9 cellular contexts compared by ENCODE assay signal in the genomic region with DNA sequence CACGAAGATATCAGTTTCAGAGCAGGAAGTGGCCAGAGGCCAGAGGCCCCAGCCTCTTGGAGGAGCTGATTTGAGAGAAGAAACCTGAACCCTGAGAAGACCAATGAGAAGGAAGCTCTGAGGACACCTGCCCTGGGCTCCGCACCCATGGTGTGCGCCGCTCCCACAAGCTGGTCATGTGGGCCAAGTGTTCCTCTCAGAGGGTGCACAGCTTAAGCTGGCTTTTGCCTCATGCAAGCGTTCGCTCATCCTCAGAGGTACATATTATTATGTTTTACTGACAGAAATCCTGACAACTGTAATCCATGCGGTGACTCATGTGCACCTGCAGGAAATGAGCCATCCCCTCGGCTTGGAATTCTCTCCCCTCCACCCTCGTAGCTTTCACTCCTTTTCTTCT.
A peak's percentile ranks its signal among the peaks of the same experiment; 100 is the strongest.
DNase-seq lines count a peak whose midpoint lies in the region; ATAC-seq lines count a peak whose summit lies in the region.
"Had no signal": no experiment of that assay in that cellular context is flagged by ENCODE, and none has a peak within 500 bp of the region (broad histone marks: within the 10 kb centered on the region; RNA-seq: fewer than 3 reads in every experiment).

No MANE protein-coding gene starts in this region.

- CTCF ChIA-PET in activated CD4-positive, alpha-beta T cell treated with anti-CD3 and anti-CD28 coated beads, Interleukin-2, amount 10 ng/mL, durations not matched to agents 7 days and 5 days (lab: Charles Lee) = interaction anchor here (0.6 to 1.3 kb wide), 2 partner anchors 20 to 25 kb away, joined by 3 read pairs; no protein-coding TSS in a partner anchor
- CTCF ChIA-PET in naive thymus-derived CD4-positive, alpha-beta T cell (lab: Charles Lee) = interaction anchor here (1.0 to 1.6 kb wide), 2 partner anchors 8 to 21 kb away, joined by 3 read pairs; no protein-coding TSS in a partner anchor

- H3K36me3 ChIP-seq in naive thymus-derived CD4-positive, alpha-beta T cell (ENCODE audit: control insufficient read depth in 2 of 3, insufficient read depth in 3 of 3, low read length in 3 of 3) = no peaks in the 10 kb centered on the region

- intact Hi-C loops in naive thymus-derived CD4-positive, alpha-beta T cell (cut with micrococcal nuclease) = no loop called here

- peak; percentile 54 to 59 for ATAC-seq in activated naive CD4-positive, alpha-beta T cell treated with anti-CD3 and anti-CD28 coated beads, Interleukin-2, amount 50 U/mL, for 72 hours
- ATAC-seq in naive thymus-derived CD4-positive, alpha-beta T cell = no peak
- no peak for ATAC-seq in GM18520 (IDR thresholded peaks at IDR 0.05; ENCODE audit: unreplicated experiment)

- peak overlapping the region; percentile 22 for H3K27ac ChIP-seq in naive thymus-derived CD4-positive, alpha-beta T cell (ENCODE audit: low read depth, low read length)

- H3K9me3 ChIP-seq in naive thymus-derived CD4-positive, alpha-beta T cell (ENCODE audit: control insufficient read depth in 2 of 3, low read length in 3 of 3) = no peaks in the 10 kb centered on the region

- no peaks in the 10 kb centered on the region for H3K27me3 ChIP-seq in naive thymus-derived CD4-positive, alpha-beta T cell (ENCODE audit: control insufficient read depth in 2 of 2, insufficient read depth in 2 of 2, low read length in 2 of 2)

- H3K4me1 ChIP-seq in naive thymus-derived CD4-positive, alpha-beta T cell (ENCODE audit: control insufficient read depth in 2 of 2, insufficient read depth in 2 of 2, low read length in 2 of 2) = peaks cover 0 to 16% of the 10 kb centered on the region in 2 donors

- POLR2A ChIA-PET in activated CD4-positive, alpha-beta T cell treated with anti-CD3 and anti-CD28 coated beads, Interleukin-2, amount 10 ng/mL, durations not matched to agents 7 days and 5 days (lab: Charles Lee) = no interaction called here
- POLR2A ChIA-PET in naive thymus-derived CD4-positive, alpha-beta T cell (lab: Charles Lee) = interaction anchor here (1.0 to 2.7 kb wide), 6 partner anchors 9 to 873 kb away, joined by 3 to 33 read pairs (median 4); no protein-coding TSS in a partner anchor

- peaks cover 3% of the 10 kb centered on the region for H3K9me3 Mint-ChIP-seq in activated CD4-positive, alpha-beta T cell treated with anti-CD3 and anti-CD28 coated beads, Interleukin-2, amount 10 ng/mL, durations not matched to agents 7 days and 5 days
- H3K9me3 Mint-ChIP-seq in activated naive CD4-positive, alpha-beta T cell treated with anti-CD3 and anti-CD28 coated beads, Interleukin-2, amount 50 U/mL, for 72 hours = peaks cover 3 to 9% of the 10 kb centered on the region in 2 donors
- peaks cover 0 to 7% (median 0%) of the 10 kb centered on the region in 11 donors for H3K9me3 Mint-ChIP-seq in naive thymus-derived CD4-positive, alpha-beta T cell

- no peaks in the 10 kb centered on the region for H3K36me3 Mint-ChIP-seq in activated CD4-positive, alpha-beta T cell treated with anti-CD3 and anti-CD28 coated beads, Interleukin-2, amount 10 ng/mL, durations not matched to agents 7 days and 5 days (ENCODE audit: low read depth)
- H3K36me3 Mint-ChIP-seq in activated naive CD4-positive, alpha-beta T cell treated with anti-CD3 and anti-CD28 coated beads, Interleukin-2, amount 50 U/mL, for 72 hours = peaks cover 0 to 9% of the 10 kb centered on the region in 2 donors
- H3K36me3 Mint-ChIP-seq in naive thymus-derived CD4-positive, alpha-beta T cell = no peaks in the 10 kb centered on the region

- H3K4me3 ChIP-seq in naive thymus-derived CD4-positive, alpha-beta T cell (ENCODE audit: low read length) = peak overlapping the region; percentile 32

- H3K27me3 Mint-ChIP-seq in activated CD4-positive, alpha-beta T cell treated with anti-CD3 and anti-CD28 coated beads, Interleukin-2, amount 10 ng/mL, durations not matched to agents 7 days and 5 days = no peaks in the 10 kb centered on the region
- H3K27me3 Mint-ChIP-seq in naive thymus-derived CD4-positive, alpha-beta T cell = no peaks in the 10 kb centered on the region

- peak overlapping the region; percentile 87 for H3K27ac Mint-ChIP-seq in activated CD4-positive, alpha-beta T cell treated with anti-CD3 and anti-CD28 coated beads, Interleukin-2, amount 10 ng/mL, durations not matched to agents 7 days and 5 days
- H3K27ac Mint-ChIP-seq in activated naive CD4-positive, alpha-beta T cell treated with anti-CD3 and anti-CD28 coated beads, Interleukin-2, amount 50 U/mL, for 72 hours = peak overlapping the region; percentile 55 to 76
- H3K27ac Mint-ChIP-seq in naive thymus-derived CD4-positive, alpha-beta T cell = peak overlapping the region in 8 of 9 donors; percentile 89 to 99 (median 96)

- peak; percentile 17 for DNase-seq in activated CD4-positive, alpha-beta T cell treated with anti-CD3 and anti-CD28 coated beads, Interleukin-2, amount 10 ng/mL, durations not matched to agents 7 days and 5 days
- no peak for DNase-seq in activated CD4-positive, alpha-beta T cell treated with anti-CD3 and anti-CD28 coated beads, Interleukin-2, amount 50 U/mL, for 4 hours
- DNase-seq in M059J (ENCODE audit: low read depth) = peak; percentile 49
- DNase-seq in activated naive CD4-positive, alpha-beta T cell treated with anti-CD3 and anti-CD28 coated beads, Interleukin-2, amount 50 U/mL, for 72 hours (ENCODE audit: low spot score in 2 of 2) = peak in 1 of 2 donors; percentile 18
- DNase-seq in naive thymus-derived CD4-positive, alpha-beta T cell = no peak
- no peak for DNase-seq in SIG-M5 (lab: John Stamatoyannopoulos, UW)
- no peak for DNase-seq in 8988T
- DNase-seq: NCI-H1105 had no signal

- H3K4me1 Mint-ChIP-seq in activated CD4-positive, alpha-beta T cell treated with anti-CD3 and anti-CD28 coated beads, Interleukin-2, amount 10 ng/mL, durations not matched to agents 7 days and 5 days = peaks cover 34% of the 10 kb centered on the region
- H3K4me1 Mint-ChIP-seq in naive thymus-derived CD4-positive, alpha-beta T cell = peaks cover 20 to 70% (median 48%) of the 10 kb centered on the region in 7 donors

- peak overlapping the region; percentile 20 for H3K4me3 Mint-ChIP-seq in activated CD4-positive, alpha-beta T cell treated with anti-CD3 and anti-CD28 coated beads, Interleukin-2, amount 10 ng/mL, durations not matched to agents 7 days and 5 days
- H3K4me3 Mint-ChIP-seq in naive thymus-derived CD4-positive, alpha-beta T cell = peak overlapping the region; percentile 60 to 88 (median 82)

Comparison
In these comparisons a context has a peak if more than half of its experiments do, and no peak if none do; other contexts are left out.
1. DNase-seq: peak in activated CD4-positive, alpha-beta T cell treated with anti-CD3 and anti-CD28 coated beads, Interleukin-2, amount 10 ng/mL, durations not matched to agents 7 days and 5 days (single experiment) and M059J (single experiment); none in activated CD4-positive, alpha-beta T cell treated with anti-CD3 and anti-CD28 coated beads, Interleukin-2, amount 50 U/mL, for 4 hours (0 of 2), naive thymus-derived CD4-positive, alpha-beta T cell (0 of 9), SIG-M5 (single experiment) and 8988T (single experiment).
2. ATAC-seq: peak in activated naive CD4-positive, alpha-beta T cell treated with anti-CD3 and anti-CD28 coated beads, Interleukin-2, amount 50 U/mL, for 72 hours (2 of 2); none in naive thymus-derived CD4-positive, alpha-beta T cell (single experiment) and GM18520 (single experiment).
3. Peak in every context shown above with its lines, with median percentiles within 50 percentile points of each other: H3K27ac Mint-ChIP-seq.